Comparison of ENCODE assay signal across 1 cellular context in genomic region chr10:4685904-4686643, GRCh38.
TF ChIP-seq lines count a peak whose summit lies in the region.

No MANE protein-coding gene starts in this region.

TF ChIP-seq in A549, 52 proteins besides CTCF, POLR2A, EP300 and RAD21 (continued from another document):
- TF ChIP-seq, protein P1, sequence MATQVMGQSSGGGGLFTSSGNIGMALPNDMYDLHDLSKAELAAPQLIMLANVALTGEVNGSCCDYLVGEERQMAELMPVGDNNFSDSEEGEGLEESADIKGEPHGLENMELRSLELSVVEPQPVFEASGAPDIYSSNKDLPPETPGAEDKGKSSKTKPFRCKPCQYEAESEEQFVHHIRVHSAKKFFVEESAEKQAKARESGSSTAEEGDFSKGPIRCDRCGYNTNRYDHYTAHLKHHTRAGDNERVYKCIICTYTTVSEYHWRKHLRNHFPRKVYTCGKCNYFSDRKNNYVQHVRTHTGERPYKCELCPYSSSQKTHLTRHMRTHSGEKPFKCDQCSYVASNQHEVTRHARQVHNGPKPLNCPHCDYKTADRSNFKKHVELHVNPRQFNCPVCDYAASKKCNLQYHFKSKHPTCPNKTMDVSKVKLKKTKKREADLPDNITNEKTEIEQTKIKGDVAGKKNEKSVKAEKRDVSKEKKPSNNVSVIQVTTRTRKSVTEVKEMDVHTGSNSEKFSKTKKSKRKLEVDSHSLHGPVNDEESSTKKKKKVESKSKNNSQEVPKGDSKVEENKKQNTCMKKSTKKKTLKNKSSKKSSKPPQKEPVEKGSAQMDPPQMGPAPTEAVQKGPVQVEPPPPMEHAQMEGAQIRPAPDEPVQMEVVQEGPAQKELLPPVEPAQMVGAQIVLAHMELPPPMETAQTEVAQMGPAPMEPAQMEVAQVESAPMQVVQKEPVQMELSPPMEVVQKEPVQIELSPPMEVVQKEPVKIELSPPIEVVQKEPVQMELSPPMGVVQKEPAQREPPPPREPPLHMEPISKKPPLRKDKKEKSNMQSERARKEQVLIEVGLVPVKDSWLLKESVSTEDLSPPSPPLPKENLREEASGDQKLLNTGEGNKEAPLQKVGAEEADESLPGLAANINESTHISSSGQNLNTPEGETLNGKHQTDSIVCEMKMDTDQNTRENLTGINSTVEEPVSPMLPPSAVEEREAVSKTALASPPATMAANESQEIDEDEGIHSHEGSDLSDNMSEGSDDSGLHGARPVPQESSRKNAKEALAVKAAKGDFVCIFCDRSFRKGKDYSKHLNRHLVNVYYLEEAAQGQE (IDR thresholded peaks at IDR 0.05): no peak
- TF ChIP-seq HOXA7 (CRISPR knock-in tag; IDR thresholded peaks at IDR 0.05): no peak
- TF ChIP-seq RFX5 (IDR thresholded peaks at IDR 0.05): no peak
- TF ChIP-seq, protein P2, sequence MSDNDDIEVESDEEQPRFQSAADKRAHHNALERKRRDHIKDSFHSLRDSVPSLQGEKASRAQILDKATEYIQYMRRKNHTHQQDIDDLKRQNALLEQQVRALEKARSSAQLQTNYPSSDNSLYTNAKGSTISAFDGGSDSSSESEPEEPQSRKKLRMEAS (IDR thresholded peaks at IDR 0.05): no peak
- no peak for TF ChIP-seq POLR2AphosphoS2 (conservative IDR thresholded peaks at IDR 0.05; ENCODE audit: low read length)
- no peak for TF ChIP-seq EHMT2 (IDR thresholded peaks at IDR 0.05; ENCODE audit: low read depth)
- TF ChIP-seq FOSL2 (IDR thresholded peaks at IDR 0.05): no peak
- no peak for TF ChIP-seq FOSL2 (CRISPR knock-in tag; IDR thresholded peaks at IDR 0.05)
